11 cellular contexts compared by ENCODE assay signal in the genomic region with DNA sequence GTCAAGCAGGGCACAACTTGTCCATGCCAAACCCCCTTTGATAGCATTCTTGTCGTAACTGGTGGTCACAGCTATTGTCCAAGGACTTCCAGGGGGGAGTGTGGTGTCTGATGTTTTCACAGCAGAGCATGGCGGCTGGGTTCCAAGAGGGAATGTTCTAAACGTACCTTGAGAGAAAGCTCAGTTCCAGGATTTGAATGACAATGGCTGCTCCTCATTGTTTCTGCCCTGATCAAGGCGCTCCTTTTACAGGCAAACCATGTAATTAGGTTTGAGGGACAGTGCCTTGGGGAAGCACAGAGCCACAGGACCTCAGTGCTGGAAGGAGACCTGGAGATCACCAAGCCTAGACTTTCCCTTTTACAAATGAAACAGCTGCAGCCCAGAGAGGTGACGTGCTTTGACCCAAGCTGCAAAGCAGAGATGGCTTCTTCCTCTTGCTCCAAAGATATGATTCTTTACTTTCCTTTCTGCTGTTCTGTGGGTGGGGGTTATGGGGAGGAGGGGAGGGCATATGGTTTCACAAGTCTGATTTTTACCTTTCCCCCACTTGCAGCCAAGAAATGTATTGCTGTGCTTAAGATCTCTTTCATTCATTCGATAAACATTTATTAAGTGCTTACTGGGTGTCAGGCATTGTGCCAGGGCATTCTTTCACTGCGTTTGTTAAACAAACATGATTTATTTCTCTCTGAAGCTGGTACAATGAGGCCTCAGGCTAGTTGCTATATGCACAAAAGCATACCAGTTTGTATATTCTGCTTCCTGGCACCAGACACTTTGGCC.
DNase-seq lines count a peak whose midpoint lies in the region; ATAC-seq and TF ChIP-seq lines count a peak whose summit lies in the region.
"Had no signal": no experiment of that assay in that cellular context is flagged by ENCODE, and none has a peak within 500 bp of the region (broad histone marks: within the 10 kb centered on the region; RNA-seq: fewer than 3 reads in every experiment).

No MANE protein-coding gene starts in this region.

- H3K4me1 ChIP-seq in lung (ENCODE audit: control insufficient read depth in 2 of 2, insufficient read depth in 2 of 2, low read length in 2 of 2), result peaks cover 0 to 6% of the 10 kb centered on the region in 2 donors
- H3K4me1 ChIP-seq in psoas muscle, result no peaks in the 10 kb centered on the region

- peak; percentile 77 for DNase-seq in COR-L47 (lab: John Stamatoyannopoulos, UW)
- DNase-seq in NCI-H1105 treated with DMSO at 0.1 percent for 48 hours (lab: John Stamatoyannopoulos, UW), result peak; percentile 70
- DNase-seq in MCF 10A (ENCODE audit: unreplicated experiment), result peak; percentile 78
- peak; percentile 72 for DNase-seq in lung (ENCODE audit: low spot score)
- no peak for DNase-seq in naive thymus-derived CD8-positive, alpha-beta T cell
- no peak for DNase-seq in islet precursor cell
- DNase-seq in psoas muscle, result no peak
- DNase-seq: activated naive CD4-positive, alpha-beta T cell treated with Interleukin-2 at 50 U/mL for 16 hours; T-helper 2 cell had no signal

- intact Hi-C loops in MCF 10A (cut with micrococcal nuclease) (no loop called here), psoas muscle (cut with DNase I) (no loop called here)

- 60 to 81% methylated on average over 7 of the region's 7 CpGs for WGBS in lung, 2 donors
- WGBS in psoas muscle, 3 donors, result 66 to 75% (median 73%) methylated on average over 7 of the region's 7 CpGs

- H3K9me3 ChIP-seq in lung (ENCODE audit: control insufficient read depth in 2 of 2, insufficient read depth in 1 of 2, low read length in 1 of 2) (no peaks in the 10 kb centered on the region), psoas muscle (no peaks in the 10 kb centered on the region)

- TF ChIP-seq CTCF in MCF 10A (IDR thresholded peaks at IDR 0.05; ENCODE audit: unreplicated experiment), result no peak
- TF ChIP-seq CTCF in lung (IDR thresholded peaks at IDR 0.05; ENCODE audit: control extremely low read depth, extremely low read depth), result no peak
- TF ChIP-seq CTCF in psoas muscle (IDR thresholded peaks at IDR 0.05), result no peak

- POLR2A ChIA-PET in MCF 10A (lab: Yijun Ruan, JAX), result interaction anchor here (0.6 to 4.1 kb wide), 10 partner anchors 10 to 410 kb away, joined by 3 to 15 read pairs (median 3); no protein-coding TSS in a partner anchor
- POLR2A ChIA-PET in naive thymus-derived CD8-positive, alpha-beta T cell (lab: Charles Lee), result no interaction called here

- H3K9me3 Mint-ChIP-seq in MCF 10A (ENCODE audit: unreplicated experiment), result no peaks in the 10 kb centered on the region
- H3K9me3 Mint-ChIP-seq in naive thymus-derived CD8-positive, alpha-beta T cell, result no peaks in the 10 kb centered on the region

- H3K36me3 Mint-ChIP-seq in MCF 10A (ENCODE audit: insufficient read depth, unreplicated experiment), result no peaks in the 10 kb centered on the region
- H3K36me3 Mint-ChIP-seq in naive thymus-derived CD8-positive, alpha-beta T cell, result no peaks in the 10 kb centered on the region

- no peaks in the 10 kb centered on the region for H3K27me3 Mint-ChIP-seq in MCF 10A (ENCODE audit: insufficient read depth, unreplicated experiment)
- H3K27me3 Mint-ChIP-seq in naive thymus-derived CD8-positive, alpha-beta T cell, result no peaks in the 10 kb centered on the region

- H3K4me1 Mint-ChIP-seq in MCF 10A (ENCODE audit: insufficient read depth, unreplicated experiment), result peaks cover 26% of the 10 kb centered on the region
- H3K4me1 Mint-ChIP-seq in naive thymus-derived CD8-positive, alpha-beta T cell, result no peaks in the 10 kb centered on the region

- H3K27ac Mint-ChIP-seq in MCF 10A (ENCODE audit: low read depth, unreplicated experiment), result no peak overlapping the region
- no peak overlapping the region for H3K27ac Mint-ChIP-seq in naive thymus-derived CD8-positive, alpha-beta T cell

- no peak overlapping the region for H3K4me3 ChIP-seq in lung
- H3K4me3 ChIP-seq in psoas muscle, result no peak overlapping the region

- CTCF ChIA-PET in MCF 10A (lab: Yijun Ruan, JAX), result interaction anchor here (1.1 to 1.7 kb wide), 5 partner anchors 11 to 670 kb away, joined by 3 to 4 read pairs (median 4); no protein-coding TSS in a partner anchor

- BruUV-seq in MCF 10A (replicated peaks; lab: Mats Ljungman, UMichigan), result no TSS peak

- H3K27ac ChIP-seq in lung (ENCODE audit: low read depth in 1 of 2, low read length in 1 of 2) (no peak overlapping the region), psoas muscle (no peak overlapping the region)

- H3K36me3 ChIP-seq in lung (ENCODE audit: control insufficient read depth in 2 of 2, insufficient read depth in 2 of 2, low read length in 2 of 2) (no peaks in the 10 kb centered on the region), psoas muscle (ENCODE audit: insufficient read depth in 1 of 2, low read depth in 1 of 2) (no peaks in the 10 kb centered on the region)

- no peaks in the 10 kb centered on the region for H3K27me3 ChIP-seq in lung (ENCODE audit: control insufficient read depth, insufficient read depth)
- no peaks in the 10 kb centered on the region for H3K27me3 ChIP-seq in psoas muscle (ENCODE audit: insufficient read depth in 3 of 3, low read length in 2 of 3)

- no peak overlapping the region for H3K4me3 Mint-ChIP-seq in MCF 10A (ENCODE audit: unreplicated experiment)
- no peak overlapping the region for H3K4me3 Mint-ChIP-seq in naive thymus-derived CD8-positive, alpha-beta T cell

- ATAC-seq in lung (ENCODE audit: insufficient read depth, low FRiP score), result peak; percentile 35
- no peak for ATAC-seq in HG02678 (IDR thresholded peaks at IDR 0.05; ENCODE audit: unreplicated experiment)
- no peak for ATAC-seq in naive thymus-derived CD8-positive, alpha-beta T cell
- no peak for ATAC-seq in psoas muscle
- ATAC-seq: HepG2 had no signal

Comparison
In these comparisons a context has a peak if more than half of its experiments do, and no peak if none do; other contexts are left out.
1. DNase-seq: peak in COR-L47 (single experiment), NCI-H1105 treated with DMSO at 0.1 percent for 48 hours (single experiment), MCF 10A (single experiment) and lung (single experiment); none in naive thymus-derived CD8-positive, alpha-beta T cell (0 of 10), islet precursor cell (single experiment) and psoas muscle (0 of 2).